ENCODE assay signal across 1 cellular context in the genomic region with DNA sequence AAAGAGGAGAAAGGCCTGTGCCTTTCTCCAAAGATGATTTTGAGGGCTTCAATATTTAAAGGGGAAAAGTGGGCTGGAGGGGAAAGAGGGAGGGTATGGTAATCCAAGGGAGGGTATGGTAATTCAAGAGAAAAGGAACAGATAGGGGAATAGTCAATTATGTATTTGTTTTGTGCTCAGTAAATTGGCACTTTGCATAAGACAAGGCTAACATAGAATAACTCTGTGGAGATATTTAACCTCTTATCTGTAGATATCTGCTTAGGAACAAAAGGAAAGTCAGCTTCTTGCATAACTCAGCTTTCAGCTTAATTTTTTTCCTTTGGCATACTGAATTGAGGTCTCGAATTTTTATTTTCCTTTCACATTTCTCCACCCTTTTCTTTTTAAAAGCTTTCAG.
TF ChIP-seq lines count a peak whose summit lies in the region.

No MANE protein-coding gene starts in this region.

TF ChIP-seq in IMR-90, 13 proteins besides CTCF, POLR2A, EP300 and RAD21:
- no peak for TF ChIP-seq CHD1 (IDR thresholded peaks at IDR 0.05; ENCODE audit: low read depth, low read length)
- no peak for TF ChIP-seq FOS (IDR thresholded peaks at IDR 0.05; ENCODE audit: low read depth, low read length)
- no peak for TF ChIP-seq NFE2L2 (IDR thresholded peaks at IDR 0.05; ENCODE audit: low read depth, low read length)
- TF ChIP-seq CEBPB (IDR thresholded peaks at IDR 0.05; ENCODE audit: low read depth, low read length), result 0 out of 2 replicates have a peak, but pooled peaks have one; percentile 16
- TF ChIP-seq RCOR1 (IDR thresholded peaks at IDR 0.05; ENCODE audit: insufficient replicate concordance, low read length), result no peak
- no peak for TF ChIP-seq BHLHE40 (IDR thresholded peaks at IDR 0.05; ENCODE audit: low read depth, low read length)
- no peak for TF ChIP-seq RFX5 (IDR thresholded peaks at IDR 0.05; ENCODE audit: low read depth, low read length)
- no peak for TF ChIP-seq MXI1 (IDR thresholded peaks at IDR 0.05; ENCODE audit: borderline replicate concordance, low read depth, low read length)
